In the genomic region with DNA sequence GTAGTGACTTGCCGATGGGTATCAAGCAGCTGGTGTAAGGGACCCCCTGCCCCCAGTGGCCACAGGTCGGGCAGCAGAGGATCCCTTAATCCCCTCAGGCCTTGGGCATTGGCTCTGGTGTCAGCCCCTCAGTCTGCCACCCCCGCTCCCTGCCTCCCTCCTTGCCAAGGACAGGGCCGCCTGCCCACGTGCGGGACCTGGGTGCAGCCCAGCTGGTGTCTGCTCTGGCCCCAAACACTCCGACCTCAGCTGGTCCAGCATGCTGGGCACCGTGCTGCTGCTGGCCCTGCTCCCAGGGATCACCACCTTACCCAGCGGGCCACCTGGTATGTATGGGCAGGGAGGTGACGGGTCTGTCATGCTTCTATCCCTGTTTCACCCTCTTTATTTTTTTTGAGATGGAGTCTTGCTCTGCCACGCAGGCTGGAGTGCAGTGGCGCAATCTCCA, we compare ENCODE assay signal across 1 cellular context.
TF ChIP-seq lines count a peak whose summit lies in the region.

A gene (plus strand): TSS at position 233 of the 448 bp plus-strand sequence.

TF ChIP-seq in GM23338, 12 proteins besides CTCF, POLR2A, EP300 and RAD21 (continued from another document):
- TF ChIP-seq, protein P1, sequence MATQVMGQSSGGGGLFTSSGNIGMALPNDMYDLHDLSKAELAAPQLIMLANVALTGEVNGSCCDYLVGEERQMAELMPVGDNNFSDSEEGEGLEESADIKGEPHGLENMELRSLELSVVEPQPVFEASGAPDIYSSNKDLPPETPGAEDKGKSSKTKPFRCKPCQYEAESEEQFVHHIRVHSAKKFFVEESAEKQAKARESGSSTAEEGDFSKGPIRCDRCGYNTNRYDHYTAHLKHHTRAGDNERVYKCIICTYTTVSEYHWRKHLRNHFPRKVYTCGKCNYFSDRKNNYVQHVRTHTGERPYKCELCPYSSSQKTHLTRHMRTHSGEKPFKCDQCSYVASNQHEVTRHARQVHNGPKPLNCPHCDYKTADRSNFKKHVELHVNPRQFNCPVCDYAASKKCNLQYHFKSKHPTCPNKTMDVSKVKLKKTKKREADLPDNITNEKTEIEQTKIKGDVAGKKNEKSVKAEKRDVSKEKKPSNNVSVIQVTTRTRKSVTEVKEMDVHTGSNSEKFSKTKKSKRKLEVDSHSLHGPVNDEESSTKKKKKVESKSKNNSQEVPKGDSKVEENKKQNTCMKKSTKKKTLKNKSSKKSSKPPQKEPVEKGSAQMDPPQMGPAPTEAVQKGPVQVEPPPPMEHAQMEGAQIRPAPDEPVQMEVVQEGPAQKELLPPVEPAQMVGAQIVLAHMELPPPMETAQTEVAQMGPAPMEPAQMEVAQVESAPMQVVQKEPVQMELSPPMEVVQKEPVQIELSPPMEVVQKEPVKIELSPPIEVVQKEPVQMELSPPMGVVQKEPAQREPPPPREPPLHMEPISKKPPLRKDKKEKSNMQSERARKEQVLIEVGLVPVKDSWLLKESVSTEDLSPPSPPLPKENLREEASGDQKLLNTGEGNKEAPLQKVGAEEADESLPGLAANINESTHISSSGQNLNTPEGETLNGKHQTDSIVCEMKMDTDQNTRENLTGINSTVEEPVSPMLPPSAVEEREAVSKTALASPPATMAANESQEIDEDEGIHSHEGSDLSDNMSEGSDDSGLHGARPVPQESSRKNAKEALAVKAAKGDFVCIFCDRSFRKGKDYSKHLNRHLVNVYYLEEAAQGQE (IDR thresholded peaks at IDR 0.05; ENCODE audit: unreplicated experiment) = no peak
- no peak for TF ChIP-seq NANOG (IDR thresholded peaks at IDR 0.05; ENCODE audit: borderline replicate concordance)
- no peak for TF ChIP-seq ZNF114 (CRISPR knock-in tag; IDR thresholded peaks at IDR 0.05)
- TF ChIP-seq STAT1 (IDR thresholded peaks at IDR 0.05; ENCODE audit: unreplicated experiment) = no peak
